25 cellular contexts compared by ENCODE assay signal in genomic region chr3:127569160-127569559, GRCh38.
"Had no signal": no experiment of that assay in that cellular context is flagged by ENCODE, and none has a peak within 500 bp of the region (broad histone marks: within the 10 kb centered on the region; RNA-seq: fewer than 3 reads in every experiment).

No MANE protein-coding gene starts in this region.

- H3K36me3 ChIP-seq: uterus had no signal

- H3K9me3 Mint-ChIP-seq: natural killer cell; nephron progenitor cell; stimulated activated effector memory CD8-positive, alpha-beta T cell treated with anti-CD3 and anti-CD28 coated beads, Interleukin-12 subunit alpha, Interleukin-12 subunit beta, amount 100 ng/mL, for 72 hours; stimulated activated naive CD8-positive, alpha-beta T cell treated with anti-CD3 and anti-CD28 coated beads, Interleukin-15, amount 100 ng/mL, for 72 hours; type B pancreatic cell had no signal

- DNase-seq: islet precursor cell; left ventricle myocardium inferior; mesendoderm; naive B cell; natural killer cell; nephron progenitor cell; nucleus accumbens; retina; right cardiac atrium; sigmoid colon; small intestine; spleen; stimulated activated CD4-positive, alpha-beta T cell treated with anti-CD3 and anti-CD28 coated beads, Interleukin-4, amount 100 ng/mL, for 24 hours; stimulated activated naive CD4-positive, alpha-beta T cell treated with Interleukin-2 at 50 U/mL for 16 hours; stimulated activated naive CD8-positive, alpha-beta T cell treated with anti-CD3 and anti-CD28 coated beads, Interleukin-15, amount 100 ng/mL, for 72 hours; substantia nigra; uterus had no signal

- FAIRE-seq: pancreas, small intestine had no signal

- H3K4me2 ChIP-seq: hepatocyte had no signal

- H3K27me3 Mint-ChIP-seq: stimulated activated naive CD8-positive, alpha-beta T cell treated with anti-CD3 and anti-CD28 coated beads, Interleukin-15, amount 100 ng/mL, for 72 hours had no signal

- ATAC-seq: natural killer cell; pancreas; right cardiac atrium; stimulated activated effector memory CD8-positive, alpha-beta T cell treated with anti-CD3 and anti-CD28 coated beads, Interleukin-12 subunit alpha, Interleukin-12 subunit beta, amount 100 ng/mL, for 72 hours had no signal

- H3K27ac Mint-ChIP-seq: mesothelial cell of epicardium; natural killer cell; nephron progenitor cell; stimulated activated effector memory CD8-positive, alpha-beta T cell treated with anti-CD3 and anti-CD28 coated beads, Interleukin-12 subunit alpha, Interleukin-12 subunit beta, amount 100 ng/mL, for 72 hours; type B pancreatic cell had no signal

- H3K4me1 Mint-ChIP-seq: mesothelial cell of epicardium; stimulated activated effector memory CD8-positive, alpha-beta T cell treated with anti-CD3 and anti-CD28 coated beads, Interleukin-12 subunit alpha, Interleukin-12 subunit beta, amount 100 ng/mL, for 72 hours; stimulated activated naive CD8-positive, alpha-beta T cell treated with anti-CD3 and anti-CD28 coated beads, Interleukin-15, amount 100 ng/mL, for 72 hours had no signal

- H3K9me3 ChIP-seq: left ventricle myocardium inferior, pancreas, prostate gland, sigmoid colon, spleen, tibial nerve, uterus had no signal

- H3K27ac ChIP-seq: hepatocyte, left ventricle myocardium inferior, pancreas, prostate gland, sigmoid colon, spleen, tibial nerve, uterus had no signal

- H3K79me2 ChIP-seq: hepatocyte had no signal

- H3K27me3 ChIP-seq: hepatocyte, pancreas, sigmoid colon, tibial nerve, uterus had no signal

- H3K4me3 Mint-ChIP-seq: mesothelial cell of epicardium; naive B cell; natural killer cell; nephron progenitor cell; stimulated activated effector memory CD8-positive, alpha-beta T cell treated with anti-CD3 and anti-CD28 coated beads, Interleukin-12 subunit alpha, Interleukin-12 subunit beta, amount 100 ng/mL, for 72 hours; stimulated activated naive CD8-positive, alpha-beta T cell treated with anti-CD3 and anti-CD28 coated beads, Interleukin-15, amount 100 ng/mL, for 72 hours; type B pancreatic cell had no signal

- H3K4me1 ChIP-seq: pancreas, prostate gland, sigmoid colon, spleen, tibial nerve, uterus had no signal

- H2AFZ ChIP-seq: hepatocyte had no signal

- H3K4me3 ChIP-seq: hepatocyte, left ventricle myocardium inferior, lung, pancreas, prostate gland, sigmoid colon, spleen, tibial nerve, uterus had no signal
